25 cellular contexts compared by ENCODE assay signal in genomic region chr2:29568135-29568534, GRCh38.
"Had no signal": no experiment of that assay in that cellular context is flagged by ENCODE, and none has a peak within 500 bp of the region (broad histone marks: within the 10 kb centered on the region; RNA-seq: fewer than 3 reads in every experiment).

No MANE protein-coding gene starts in this region.

- DNase-seq: hippocampal formation; kidney; left colon; left lung; lower lobe of right lung; mammary epithelial cell; mesenchymal stem cell; naive B cell; natural killer cell; nucleus accumbens; psoas muscle; right lobe of liver; stimulated activated CD4-positive, alpha-beta T cell treated with anti-CD3 and anti-CD28 coated beads, Interleukin-1b, Interleukin-23, amount 100 ng/mL, for 48 hours; stimulated activated CD4-positive, alpha-beta T cell treated with anti-CD3 and anti-CD28 coated beads, Interleukin-2, amount 100 ng/mL, for 48 hours; stimulated activated CD4-positive, alpha-beta T cell treated with anti-CD3 and anti-CD28 coated beads, Interleukin-4, amount 100 ng/mL, for 4 hours; stimulated activated CD8-positive, alpha-beta memory T cell treated with anti-CD3 and anti-CD28 coated beads, Interleukin-4, amount 100 ng/mL, for 48 hours; stimulated activated naive CD4-positive, alpha-beta T cell treated with Interleukin-2 at 50 U/mL for 16 hours; stimulated activated naive CD8-positive, alpha-beta T cell treated with anti-CD3 and anti-CD28 coated beads, Interleukin-15, amount 100 ng/mL, for 72 hours; substantia nigra; uterus had no signal

- H3K9ac ChIP-seq: parathyroid adenoma had no signal

- H3K27ac ChIP-seq: left lung, lower lobe of right lung, parathyroid adenoma, psoas muscle, right atrium auricular region, right lobe of liver, tibial nerve, uterus had no signal

- H3K4me1 ChIP-seq: left lung, lower lobe of right lung, parathyroid adenoma, psoas muscle, right atrium auricular region, tibial nerve, uterus had no signal

- H3K36me3 ChIP-seq: left lung, lower lobe of right lung, right atrium auricular region, right lobe of liver, tibial nerve, uterus had no signal

- H2AFZ ChIP-seq: parathyroid adenoma had no signal

- H3K79me2 ChIP-seq: parathyroid adenoma had no signal

- H3K4me3 ChIP-seq: left lung, lower lobe of right lung, psoas muscle, right atrium auricular region, right lobe of liver, smooth muscle cell, tibial nerve, uterus had no signal

- H3K27me3 ChIP-seq: left lung, right atrium auricular region, right lobe of liver, tibial nerve, uterus had no signal

- H3K9me3 ChIP-seq: left lung, lower lobe of right lung, psoas muscle, right atrium auricular region, right lobe of liver, tibial nerve, uterus had no signal

- H3K4me2 ChIP-seq: smooth muscle cell had no signal

- ATAC-seq: left colon; left lung; lower lobe of right lung; natural killer cell; psoas muscle; right lobe of liver; stimulated activated memory B cell treated with anti-CD40 and anti-IgM and Interleukin-4, amounts not matched to agents 10 μg/mL and 1 μg/mL and 100 μg/mL, for 72 hours; stimulated activated naive CD8-positive, alpha-beta T cell treated with anti-CD3 and anti-CD28 coated beads, Interleukin-15, amount 100 ng/mL, for 72 hours had no signal
